ENCODE assay signal across 9 cellular contexts in genomic region chr1:161044535-161044907, GRCh38. TPM values are rescaled to one million over a fixed set of nuclear protein-coding genes. Genes with fewer than 3 reads are reported as not detected.
A peak's percentile ranks its signal among the peaks of the same experiment; 100 is the strongest.
DNase-seq lines count a peak whose midpoint lies in the region; TF ChIP-seq lines count a peak whose summit lies in the region.
"Had no signal": no experiment of that assay in that cellular context is flagged by ENCODE, and none has a peak within 500 bp of the region (broad histone marks: within the 10 kb centered on the region; RNA-seq: fewer than 3 reads in every experiment).

No MANE protein-coding gene starts in this region.

- H3K9ac ChIP-seq in SK-N-MC (ENCODE audit: insufficient read length): peak overlapping the region; percentile 85

- no peak overlapping the region for H3K27ac ChIP-seq in SK-N-MC

- peak overlapping the region; percentile 94 for H3K4me3 ChIP-seq in GM08714 (ENCODE audit: low read length)
- peak overlapping the region; percentile 80 for H3K4me3 ChIP-seq in SK-N-MC
- H3K4me3 ChIP-seq in fibroblast of pulmonary artery (replicated peaks; ENCODE audit: low read depth, low read length): peak overlapping the region; percentile 95

- DNase-seq in SK-N-MC (ENCODE audit: low read depth, low spot score): no peak
- DNase-seq in fibroblast of pulmonary artery (ENCODE audit: low read depth): peak; percentile 26
- peak; percentile 19 for DNase-seq in renal cortical epithelial cell (ENCODE audit: low read depth)
- no peak for DNase-seq in stimulated activated CD4-positive, alpha-beta T cell treated with anti-CD3 and anti-CD28 coated beads, Interleukin-2, amount 100 ng/mL, for 48 hours
- DNase-seq in effector CD4-positive, alpha-beta T cell: no peak
- no peak for DNase-seq in mucosa of gallbladder (ENCODE audit: low spot score)
- no peak for DNase-seq in NCI-H82 treated with DMSO at 0.1 percent for 48 hours (lab: John Stamatoyannopoulos, UW; ENCODE audit: unreplicated experiment)

- H3K36me3 ChIP-seq in SK-N-MC (ENCODE audit: insufficient read depth, low read length): peaks cover 36% of the 10 kb centered on the region

- no peak for TF ChIP-seq CTCF in fibroblast of pulmonary artery (IDR thresholded peaks at IDR 0.05; ENCODE audit: low read length, missing control alignments)

- H3K9me3 ChIP-seq in SK-N-MC (ENCODE audit: low read depth, low read length): no peaks in the 10 kb centered on the region

RNA-seq across cellular contexts. Expression of gene USF1, which starts 1.3 kb away (rescaled TPM):
- total RNA-seq in renal cortical epithelial cell (61.1 and 80.9 TPM in 2 replicates), mucosa of gallbladder (58.8 TPM)

RNA-seq across cellular contexts. Expression of gene TSTD1, which starts 5.8 kb away (rescaled TPM):
- total RNA-seq in renal cortical epithelial cell: 45.1 and 106 TPM in 2 replicates
- total RNA-seq in mucosa of gallbladder: 70.9 TPM
- total RNA-seq: HT1080 had no signal

RNA-seq across cellular contexts. Expression of gene F11R, which starts 23.6 kb away (rescaled TPM):
- total RNA-seq in renal cortical epithelial cell: 145 and 248 TPM in 2 replicates
- 173 TPM for total RNA-seq in mucosa of gallbladder

RNA-seq across cellular contexts. Expression of gene ARHGAP30, which starts 25.2 kb away (rescaled TPM):
- total RNA-seq in renal cortical epithelial cell (0.17 TPM in 1 of 2 replicates, not detected in the other), mucosa of gallbladder (16.2 TPM)

RNA-seq across cellular contexts. Expression of gene NECTIN4, which starts 44.8 kb away (rescaled TPM):
- total RNA-seq in renal cortical epithelial cell: 0.75 and 25.0 TPM in 2 replicates
- total RNA-seq in mucosa of gallbladder: 20.3 TPM

Comparison
In these comparisons a context has a peak if more than half of its experiments do, and no peak if none do; other contexts are left out.
1. DNase-seq: peak in fibroblast of pulmonary artery (single experiment) and renal cortical epithelial cell (single experiment); none in SK-N-MC (single experiment), stimulated activated CD4-positive, alpha-beta T cell treated with anti-CD3 and anti-CD28 coated beads, Interleukin-2, amount 100 ng/mL, for 48 hours (0 of 2), effector CD4-positive, alpha-beta T cell (single experiment), mucosa of gallbladder (single experiment) and NCI-H82 treated with DMSO at 0.1 percent for 48 hours (single experiment).
2. Peak in every context shown above with its lines, with median percentiles within 50 percentile points of each other: H3K4me3 ChIP-seq.